19 cellular contexts compared by ENCODE assay signal in the genomic region with DNA sequence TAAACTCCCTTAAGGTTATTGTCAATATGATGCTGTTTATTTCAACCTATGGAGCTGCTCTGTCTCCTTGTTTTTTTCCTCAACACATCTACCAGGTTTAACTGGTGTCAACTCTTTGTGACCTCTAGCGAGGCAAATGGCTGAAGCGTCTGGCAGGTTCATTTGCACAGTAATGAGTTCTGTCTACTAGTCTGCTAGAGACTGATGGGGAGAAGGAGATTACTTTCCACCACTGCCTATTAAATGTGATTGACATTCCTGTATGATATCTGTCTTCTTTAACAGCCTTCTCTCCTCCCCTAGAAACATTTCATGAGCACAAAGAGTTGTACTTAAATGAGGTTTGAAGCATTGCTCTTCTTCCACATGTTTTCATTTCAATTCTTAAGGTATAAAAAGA.
"Had no signal": no experiment of that assay in that cellular context is flagged by ENCODE, and none has a peak within 500 bp of the region (broad histone marks: within the 10 kb centered on the region; RNA-seq: fewer than 3 reads in every experiment).

No MANE protein-coding gene starts in this region.

- DNase-seq: activated B cell treated with CpG ODN at 0.5 μM for 24 hours; activated CD4-positive, alpha-beta T cell treated with anti-CD3 and anti-CD28 coated beads, Interleukin-2, amount 10 ng/mL, durations not matched to agents 24 days and 14 days; activated CD8-positive, alpha-beta memory T cell treated with anti-CD3 and anti-CD28 coated beads, Interleukin-2, amount 50 U/mL, for 4 hours; activated CD8-positive, alpha-beta T cell treated with anti-CD3 and anti-CD28 coated beads, Interleukin-2, amount 10 ng/mL, durations not matched to agents 7 days and 5 days; activated gamma-delta T cell; activated T-cell treated with anti-CD3 and anti-CD28 coated beads, Interleukin-2, amount 50 U/mL, for 48 hours; amygdala; body of pancreas; caudate nucleus; kidney; left ventricle myocardium inferior; mesenchymal stem cell; psoas muscle; stimulated activated CD4-positive, alpha-beta T cell treated with anti-CD3 and anti-CD28 coated beads, Interleukin-1b, Interleukin-23, amount 100 ng/mL, for 48 hours; stomach; T-helper 2 cell had no signal

- H3K36me3 Mint-ChIP-seq: activated naive CD8-positive, alpha-beta T cell; natural killer cell treated with Interleukin-12 subunit alpha and Interleukin-12 subunit beta and Interleukin-15 and Interleukin-18, amount 100 ng/mL, for 72 hours had no signal

- ATAC-seq: activated CD8-positive, alpha-beta T cell treated with anti-CD3 and anti-CD28 coated beads, Interleukin-2, amount 10 ng/mL, durations not matched to agents 7 days and 5 days; body of pancreas; natural killer cell treated with Interleukin-12 subunit alpha and Interleukin-12 subunit beta and Interleukin-15 and Interleukin-18, amount 100 ng/mL, for 72 hours; psoas muscle; sciatic nerve had no signal

- H3K27ac Mint-ChIP-seq: activated B cell treated with CpG ODN at 0.5 μM for 24 hours; activated CD4-positive, alpha-beta T cell treated with anti-CD3 and anti-CD28 coated beads, Interleukin-2, amount 10 ng/mL, durations not matched to agents 24 days and 14 days; activated CD8-positive, alpha-beta T cell treated with anti-CD3 and anti-CD28 coated beads, Interleukin-2, amount 10 ng/mL, durations not matched to agents 7 days and 5 days; activated naive CD8-positive, alpha-beta T cell; natural killer cell treated with Interleukin-12 subunit alpha and Interleukin-12 subunit beta and Interleukin-15 and Interleukin-18, amount 100 ng/mL, for 72 hours had no signal

- H3K27me3 Mint-ChIP-seq: activated B cell treated with CpG ODN at 0.5 μM for 24 hours; activated CD4-positive, alpha-beta T cell treated with anti-CD3 and anti-CD28 coated beads, Interleukin-2, amount 10 ng/mL, durations not matched to agents 24 days and 14 days; activated naive CD8-positive, alpha-beta T cell; natural killer cell treated with Interleukin-12 subunit alpha and Interleukin-12 subunit beta and Interleukin-15 and Interleukin-18, amount 100 ng/mL, for 72 hours had no signal

- H3K9me3 Mint-ChIP-seq: activated B cell treated with CpG ODN at 0.5 μM for 24 hours; activated CD4-positive, alpha-beta T cell treated with anti-CD3 and anti-CD28 coated beads, Interleukin-2, amount 10 ng/mL, durations not matched to agents 24 days and 14 days; natural killer cell treated with Interleukin-12 subunit alpha and Interleukin-12 subunit beta and Interleukin-15 and Interleukin-18, amount 100 ng/mL, for 72 hours had no signal

- H3K4me3 Mint-ChIP-seq: activated B cell treated with CpG ODN at 0.5 μM for 24 hours; activated CD4-positive, alpha-beta T cell treated with anti-CD3 and anti-CD28 coated beads, Interleukin-2, amount 10 ng/mL, durations not matched to agents 24 days and 14 days; activated CD8-positive, alpha-beta T cell treated with anti-CD3 and anti-CD28 coated beads, Interleukin-2, amount 10 ng/mL, durations not matched to agents 7 days and 5 days; activated naive CD8-positive, alpha-beta T cell; natural killer cell treated with Interleukin-12 subunit alpha and Interleukin-12 subunit beta and Interleukin-15 and Interleukin-18, amount 100 ng/mL, for 72 hours had no signal

- H3K4me1 Mint-ChIP-seq: activated B cell treated with CpG ODN at 0.5 μM for 24 hours; activated CD4-positive, alpha-beta T cell treated with anti-CD3 and anti-CD28 coated beads, Interleukin-2, amount 10 ng/mL, durations not matched to agents 24 days and 14 days had no signal
